Comparison of ENCODE assay signal across 20 cellular contexts in the genomic region with DNA sequence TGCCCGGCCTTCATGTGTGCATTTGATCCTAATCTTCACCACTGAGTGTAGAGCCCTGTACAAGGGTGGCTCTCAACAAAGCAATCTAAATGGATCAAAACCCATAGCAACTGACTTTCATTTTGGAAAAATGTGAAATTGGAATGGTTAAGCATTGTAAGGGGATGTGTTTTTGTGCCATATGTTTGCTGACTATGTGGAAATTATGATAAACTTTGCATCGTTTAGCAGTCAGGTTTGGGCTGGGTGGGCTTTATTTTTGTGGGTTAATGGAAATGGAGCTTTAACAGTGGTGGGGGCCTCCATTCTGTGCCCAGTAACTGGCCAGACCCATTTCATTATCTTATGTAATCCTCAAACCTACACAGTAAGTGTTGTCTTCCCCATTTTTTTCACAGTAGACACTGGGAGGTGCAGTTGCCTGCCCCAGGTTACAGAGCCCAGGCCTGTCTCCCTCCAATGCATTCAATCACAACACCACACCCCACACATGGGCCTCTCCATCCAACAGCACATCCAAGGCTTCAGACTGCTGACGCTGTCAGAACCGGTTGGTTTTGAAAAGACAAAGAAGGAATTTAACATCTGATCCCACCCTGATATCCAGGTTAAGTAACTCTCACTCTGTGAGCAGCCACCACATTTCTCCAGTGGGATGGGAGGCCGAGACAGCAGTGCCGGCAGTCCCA.
"Had no signal": no experiment of that assay in that cellular context is flagged by ENCODE, and none has a peak within 500 bp of the region (broad histone marks: within the 10 kb centered on the region; RNA-seq: fewer than 3 reads in every experiment).

No MANE protein-coding gene starts in this region.

- H3K9me3 ChIP-seq: breast epithelium had no signal

- H3K4me1 ChIP-seq: breast epithelium had no signal

- H3K4me3 ChIP-seq: breast epithelium had no signal

- H3K27ac ChIP-seq: breast epithelium, KMS-11 had no signal

- ATAC-seq: activated CD8-positive, alpha-beta T cell treated with anti-CD3 and anti-CD28 coated beads, Interleukin-2, amount 10 ng/mL, durations not matched to agents 7 days and 5 days; PC-3; WTC11 had no signal

- H3K36me3 ChIP-seq: breast epithelium had no signal

- H3K9ac ChIP-seq: KMS-11 had no signal

- H3K4me2 ChIP-seq: KMS-11 had no signal

- H3K27me3 ChIP-seq: breast epithelium had no signal

- DNase-seq: activated CD4-positive, alpha-beta T cell treated with anti-CD3 and anti-CD28 coated beads for 48 hours; activated CD4-positive, alpha-beta T cell treated with anti-CD3 and anti-CD28 coated beads, Interleukin-2, amount 50 U/mL, for 4 hours; activated CD4-positive, CD25-positive, alpha-beta regulatory T cell treated with anti-CD3 and anti-CD28 coated beads, Interleukin-2, amount 50 U/mL, for 72 hours; activated CD8-positive, alpha-beta memory T cell treated with anti-CD3 and anti-CD28 coated beads, Interleukin-2, amount 50 U/mL, for 48 hours; activated CD8-positive, alpha-beta T cell treated with anti-CD3 and anti-CD28 coated beads, Interleukin-2, amount 10 ng/mL, durations not matched to agents 7 days and 5 days; activated effector memory CD4-positive, alpha-beta T cell treated with Interleukin-2 at 50 U/mL for 16 hours; activated naive CD4-positive, alpha-beta T cell; activated T-cell treated with anti-CD3 and anti-CD28 coated beads, Interleukin-2, amount 50 U/mL, for 1 hour; aorta; NCI-H1105; NCI-H1436; NCI-H1694 treated with DMSO at 0.1 percent for 48 hours; NCI-H2029 treated with DMSO at 0.1 percent for 48 hours; NCI-H69; PC-3; SHP77; T-helper 9 cell had no signal
